In genomic region chr10:31745612-31746376, GRCh38 we compare ENCODE assay signal across 8 cellular contexts.
DNase-seq lines count a peak whose midpoint lies in the region; ATAC-seq and TF ChIP-seq lines count a peak whose summit lies in the region.

No MANE protein-coding gene starts in this region.

- 79 to 81% methylated on average over 9 of the region's 9 CpGs for WGBS in lung, 2 donors
- 76 to 77% methylated on average over 9 of the region's 9 CpGs for WGBS in aorta, 2 donors

- H3K27ac ChIP-seq in BLaER1 (0 out of 2 replicates have a peak overlapping the region, but pooled peaks have one; percentile 18), lung (ENCODE audit: low read depth in 1 of 2, low read length in 1 of 2) (no peak overlapping the region), aorta (ENCODE audit: low read depth in 1 of 2, low read length in 2 of 2) (no peak overlapping the region)

- intact Hi-C loops in aorta (cut with DNase I), result no loop called here

- no peaks in the 10 kb centered on the region for H3K27me3 ChIP-seq in BLaER1
- no peaks in the 10 kb centered on the region for H3K27me3 ChIP-seq in lung (ENCODE audit: control insufficient read depth, insufficient read depth)
- H3K27me3 ChIP-seq in aorta (ENCODE audit: control insufficient read depth in 1 of 2, insufficient read depth in 2 of 2, low read length in 1 of 2), result no peaks in the 10 kb centered on the region

- DNase-seq in activated T-helper 1 cell treated with Interleukin-2 at 50 U/mL for 16 hours (ENCODE audit: low read depth) (peak; percentile 4), lung (ENCODE audit: low spot score) (no peak), aorta (no peak), NCI-H1694 (lab: John Stamatoyannopoulos, UW) (no peak)

- H3K4me2 ChIP-seq in BLaER1, result peak overlapping the region; percentile 28

- H4K20me1 ChIP-seq in BLaER1, result no peaks in the 10 kb centered on the region

- H3K36me3 ChIP-seq in BLaER1 (no peaks in the 10 kb centered on the region), lung (ENCODE audit: control insufficient read depth in 2 of 2, insufficient read depth in 2 of 2, low read length in 2 of 2) (no peaks in the 10 kb centered on the region), aorta (ENCODE audit: control insufficient read depth in 1 of 2, insufficient read depth in 2 of 2, low read length in 1 of 2) (no peaks in the 10 kb centered on the region)

- H3K9me3 ChIP-seq in BLaER1 (no peaks in the 10 kb centered on the region), lung (ENCODE audit: control insufficient read depth in 2 of 2, insufficient read depth in 1 of 2, low read length in 1 of 2) (no peaks in the 10 kb centered on the region), aorta (ENCODE audit: control insufficient read depth, low read length) (no peaks in the 10 kb centered on the region)

- H3K9ac ChIP-seq in BLaER1, result no peak overlapping the region

- ATAC-seq in HG03469 (IDR thresholded peaks at IDR 0.05; ENCODE audit: unreplicated experiment), result peak; percentile 36
- peak; percentile 47 for ATAC-seq in lung (ENCODE audit: insufficient read depth, low FRiP score)
- ATAC-seq in aorta (ENCODE audit: low FRiP score), result no peak
- ATAC-seq in GM21423 (IDR thresholded peaks at IDR 0.05; ENCODE audit: unreplicated experiment), result no peak
- ATAC-seq in HG02870 (IDR thresholded peaks at IDR 0.05; ENCODE audit: unreplicated experiment), result no peak

- TF ChIP-seq CTCF in lung (IDR thresholded peaks at IDR 0.05; ENCODE audit: control extremely low read depth, extremely low read depth), result no peak

- peaks cover 43% of the 10 kb centered on the region for H3K4me1 ChIP-seq in BLaER1
- H3K4me1 ChIP-seq in lung (ENCODE audit: control insufficient read depth in 2 of 2, insufficient read depth in 2 of 2, low read length in 2 of 2), result peaks cover 0 to 15% of the 10 kb centered on the region in 2 donors
- peaks cover 0 to 3% of the 10 kb centered on the region in 2 donors for H3K4me1 ChIP-seq in aorta (ENCODE audit: control insufficient read depth in 1 of 2, insufficient read depth in 2 of 2, low read length in 2 of 2)

- H3K4me3 ChIP-seq in BLaER1, result no peak overlapping the region
- no peak overlapping the region for H3K4me3 ChIP-seq in lung
- no peak overlapping the region for H3K4me3 ChIP-seq in aorta (ENCODE audit: low read length in 2 of 2)

Comparison
In these comparisons a context has a peak if more than half of its experiments do, and no peak if none do; other contexts are left out.
1. ATAC-seq: peak in HG03469 (single experiment) and lung (single experiment); none in aorta (single experiment), GM21423 (single experiment) and HG02870 (single experiment).